In genomic region chr10:50452603-50453002, GRCh38 we compare ENCODE assay signal across 1 cellular context.
TF ChIP-seq lines count a peak whose summit lies in the region.

No MANE protein-coding gene starts in this region.

TF ChIP-seq in GM12878, 131 proteins besides CTCF, POLR2A, EP300 and RAD21 (continued from another document and continues in another):
- TF ChIP-seq REST (IDR thresholded peaks at IDR 0.05; ENCODE audit: low read depth, low read length) (no peak), JUND (IDR thresholded peaks at IDR 0.05; ENCODE audit: low read depth, low read length) (no peak), MEF2A (IDR thresholded peaks at IDR 0.05; ENCODE audit: insufficient read depth, low read depth, low read length) (peak; percentile 64), IKZF1 (conservative IDR thresholded peaks at IDR 0.05) (peak; percentile 60), SREBF2 (IDR thresholded peaks at IDR 0.05; ENCODE audit: low read length) (no peak), ZNF592 (IDR thresholded peaks at IDR 0.05) (0 out of 2 replicates have a peak, but pooled peaks have one; percentile 10), E2F8 (IDR thresholded peaks at IDR 0.05; ENCODE audit: low read depth, partially characterized antibody) (no peak), POLR2AphosphoS2 (IDR thresholded peaks at IDR 0.05; ENCODE audit: low read depth, low read length) (no peak), GATAD2B (conservative IDR thresholded peaks at IDR 0.05; ENCODE audit: low read depth) (peak; percentile 52), MYC (IDR thresholded peaks at IDR 0.05; ENCODE audit: insufficient read depth, insufficient read length, insufficient replicate concordance, low read length, severe bottlenecking) (no peak), CREM (IDR thresholded peaks at IDR 0.05; ENCODE audit: low read depth) (no peak), SRF (IDR thresholded peaks at IDR 0.05; ENCODE audit: low read depth in 2 of 2, low read length in 2 of 2) (no peak), SUPT20H (IDR thresholded peaks at IDR 0.05; ENCODE audit: borderline replicate concordance, control insufficient read depth, low read depth, low read length) (no peak), RAD51 (IDR thresholded peaks at IDR 0.05) (no peak), ZBED1 (IDR thresholded peaks at IDR 0.05; ENCODE audit: borderline replicate concordance) (no peak), NFXL1 (IDR thresholded peaks at IDR 0.05; ENCODE audit: borderline replicate concordance) (no peak), SPI1 (IDR thresholded peaks at IDR 0.05; ENCODE audit: borderline replicate concordance, insufficient read depth, low read depth, low read length) (peak; percentile 100), TBL1XR1 (IDR thresholded peaks at IDR 0.05; ENCODE audit: low read depth, low read length) (no peak), ZBTB11 (CRISPR knock-in tag; IDR thresholded peaks at IDR 0.05) (no peak), CBX5 (IDR thresholded peaks at IDR 0.05; ENCODE audit: low read depth) (no peak), SKIL (IDR thresholded peaks at IDR 0.05; ENCODE audit: low read depth, poor library complexity, severe bottlenecking) (peak; percentile 74), TCF12 (IDR thresholded peaks at IDR 0.05; ENCODE audit: low read depth, low read length) (0 out of 2 replicates have a peak, but pooled peaks have one; percentile 22), ZBTB40 (IDR thresholded peaks at IDR 0.05; ENCODE audit: borderline replicate concordance) (peak; percentile 22; the same call in 1 of the 2 replicates), POLR2AphosphoS5 (IDR thresholded peaks at IDR 0.05; ENCODE audit: low read length) (no peak), STAT1 (conservative IDR thresholded peaks at IDR 0.05) (no peak), RCOR1 (conservative IDR thresholded peaks at IDR 0.05; ENCODE audit: low read depth, low read length) (no peak), E2F4 (IDR thresholded peaks at IDR 0.05; ENCODE audit: low read depth, low read length) (no peak), ASH2L (IDR thresholded peaks at IDR 0.05; ENCODE audit: borderline replicate concordance, low read depth) (no peak), TAF1 (IDR thresholded peaks at IDR 0.05; ENCODE audit: borderline replicate concordance, low read depth, low read length) (no peak), MEF2B (IDR thresholded peaks at IDR 0.05; ENCODE audit: partially characterized antibody, poor library complexity, severe bottlenecking) (peak; percentile 98), ZNF207 (IDR thresholded peaks at IDR 0.05; ENCODE audit: borderline replicate concordance) (no peak), KDM1A (IDR thresholded peaks at IDR 0.05; ENCODE audit: borderline replicate concordance) (no peak)
